ENCODE assay signal across 19 cellular contexts in genomic region chr14:60641722-60642269, GRCh38. TPM values are rescaled to one million over a fixed set of nuclear protein-coding genes. Genes with fewer than 3 reads are reported as not detected.
DNase-seq lines count a peak whose midpoint lies in the region; ATAC-seq and TF ChIP-seq lines count a peak whose summit lies in the region.
"Had no signal": no experiment of that assay in that cellular context is flagged by ENCODE, and none has a peak within 500 bp of the region (broad histone marks: within the 10 kb centered on the region; RNA-seq: fewer than 3 reads in every experiment).

No MANE protein-coding gene starts in this region.

- no peaks in the 10 kb centered on the region for H3K9me3 ChIP-seq in SK-N-SH
- H3K9me3 ChIP-seq in iPS-18c (ENCODE audit: control insufficient read depth, insufficient read depth, low read length): no peaks in the 10 kb centered on the region
- H3K9me3 ChIP-seq: sigmoid colon, upper lobe of right lung had no signal

- H3K36me3 ChIP-seq in SK-N-SH (replicated peaks in 1 of 2; ENCODE audit: control insufficient read depth in 1 of 2, insufficient read depth in 2 of 2, low read length in 1 of 2): peaks cover 47 to 68% of the 10 kb centered on the region in 2 experiments
- H3K36me3 ChIP-seq: sigmoid colon, upper lobe of right lung had no signal

- CTCF ChIA-PET in SK-N-SH (lab: Yijun Ruan, JAX): interaction anchor here (1.4 to 3.2 kb wide), 4 partner anchors 10 to 612 kb away, joined by 5 to 13 read pairs (median 6); no protein-coding TSS in a partner anchor
- CTCF ChIA-PET in activated CD4-positive, alpha-beta memory T cell treated with anti-CD3 and anti-CD28 coated beads, Interleukin-2, amount 10 ng/mL, durations not matched to agents 7 days and 5 days (lab: Charles Lee): no interaction called here

- H4K20me1 ChIP-seq in SK-N-SH (ENCODE audit: insufficient read depth): peaks cover 24% of the 10 kb centered on the region

- H3K4me1 ChIP-seq in SK-N-SH (ENCODE audit: control insufficient read depth in 1 of 2, insufficient read depth in 2 of 2, low read depth in 1 of 2, low read length in 1 of 2): peaks cover 25 to 26% of the 10 kb centered on the region in 2 experiments; a peak in 3 of 4 replicates

- peaks cover 23% of the 10 kb centered on the region for H3F3A ChIP-seq in SK-N-SH (replicated peaks; ENCODE audit: insufficient read depth)

- peaks cover 92% of the 10 kb centered on the region for H3K27me3 Mint-ChIP-seq in T-helper 1 cell treated with Interleukin-12 subunit alpha and Interleukin-12 subunit beta and Interleukin-4 antibody, amounts not matched to agents 30 μg/mL and 1 μg/mL, for 36 hours (ENCODE audit: low read depth)
- peaks cover 89% of the 10 kb centered on the region for H3K27me3 Mint-ChIP-seq in activated CD4-positive, alpha-beta memory T cell treated with anti-CD3 and anti-CD28 coated beads, Interleukin-2, amount 10 ng/mL, durations not matched to agents 7 days and 5 days
- peaks cover 91% of the 10 kb centered on the region for H3K27me3 Mint-ChIP-seq in activated T-helper 2 cell treated with anti-CD3 and anti-CD28 coated beads, Interferon-gamma antibody, Interleukin-2, Interleukin-4, amounts not matched to agents 10 μg/mL and 5 μg/mL and 100 μg/mL, durations not matched to agents 14 hours and 24 hours and 36 hours (ENCODE audit: low read depth)

- POLR2A ChIA-PET in SK-N-SH (lab: Yijun Ruan, JAX): no interaction called here
- POLR2A ChIA-PET in activated CD4-positive, alpha-beta memory T cell treated with anti-CD3 and anti-CD28 coated beads, Interleukin-2, amount 10 ng/mL, durations not matched to agents 7 days and 5 days (lab: Charles Lee): no interaction called here

- 65% methylated on average over 25 of the region's 25 CpGs for WGBS in SK-N-SH (ENCODE audit: low lambda C conversion rate)

- no peak for TF ChIP-seq RAD21 in SK-N-SH (IDR thresholded peaks at IDR 0.05; ENCODE audit: low read length)

- intact Hi-C loops in activated T-helper 2 cell treated with anti-CD3 and anti-CD28 coated beads, Interferon-gamma antibody, Interleukin-2, Interleukin-4, amounts not matched to agents 10 μg/mL and 5 μg/mL and 100 μg/mL, durations not matched to agents 14 hours and 24 hours and 36 hours (cut with micrococcal nuclease): loop anchor here (2.0 to 5.0 kb wide), 2 partner anchors 15 to 1476 kb away; no protein-coding TSS in a partner anchor

- no peaks in the 10 kb centered on the region for H3K9me3 Mint-ChIP-seq in T-helper 1 cell treated with Interleukin-12 subunit alpha and Interleukin-12 subunit beta and Interleukin-4 antibody, amounts not matched to agents 30 μg/mL and 1 μg/mL, for 36 hours
- no peaks in the 10 kb centered on the region for H3K9me3 Mint-ChIP-seq in activated CD4-positive, alpha-beta memory T cell treated with anti-CD3 and anti-CD28 coated beads, Interleukin-2, amount 10 ng/mL, durations not matched to agents 7 days and 5 days
- H3K9me3 Mint-ChIP-seq in activated T-helper 2 cell treated with anti-CD3 and anti-CD28 coated beads, Interferon-gamma antibody, Interleukin-2, Interleukin-4, amounts not matched to agents 10 μg/mL and 5 μg/mL and 100 μg/mL, durations not matched to agents 14 hours and 24 hours and 36 hours: no peaks in the 10 kb centered on the region
- H3K9me3 Mint-ChIP-seq: dendritic cell treated with granulocyte-macrophage colony-stimulating factor and Interleukin-4, amounts not matched to agents 40 ng/mL and 50 ng/mL, for 4 days; T-cell had no signal

- H3K27ac Mint-ChIP-seq in T-helper 1 cell treated with Interleukin-12 subunit alpha and Interleukin-12 subunit beta and Interleukin-4 antibody, amounts not matched to agents 30 μg/mL and 1 μg/mL, for 36 hours: peak overlapping the region; percentile 50
- no peak overlapping the region for H3K27ac Mint-ChIP-seq in activated CD4-positive, alpha-beta memory T cell treated with anti-CD3 and anti-CD28 coated beads, Interleukin-2, amount 10 ng/mL, durations not matched to agents 7 days and 5 days
- no peak overlapping the region for H3K27ac Mint-ChIP-seq in activated T-helper 2 cell treated with anti-CD3 and anti-CD28 coated beads, Interferon-gamma antibody, Interleukin-2, Interleukin-4, amounts not matched to agents 10 μg/mL and 5 μg/mL and 100 μg/mL, durations not matched to agents 14 hours and 24 hours and 36 hours
- H3K27ac Mint-ChIP-seq: dendritic cell treated with granulocyte-macrophage colony-stimulating factor and Interleukin-4, amounts not matched to agents 40 ng/mL and 50 ng/mL, for 4 days; T-cell had no signal

- H3K79me2 ChIP-seq in SK-N-SH (ENCODE audit: insufficient read depth): peaks cover 93% of the 10 kb centered on the region

- no peaks in the 10 kb centered on the region for H3K9me2 ChIP-seq in SK-N-SH

- peaks cover 7% of the 10 kb centered on the region for H3K4me1 Mint-ChIP-seq in T-helper 1 cell treated with Interleukin-12 subunit alpha and Interleukin-12 subunit beta and Interleukin-4 antibody, amounts not matched to agents 30 μg/mL and 1 μg/mL, for 36 hours (ENCODE audit: low read depth)
- H3K4me1 Mint-ChIP-seq in activated CD4-positive, alpha-beta memory T cell treated with anti-CD3 and anti-CD28 coated beads, Interleukin-2, amount 10 ng/mL, durations not matched to agents 7 days and 5 days: peaks cover 41% of the 10 kb centered on the region
- H3K4me1 Mint-ChIP-seq in activated T-helper 2 cell treated with anti-CD3 and anti-CD28 coated beads, Interferon-gamma antibody, Interleukin-2, Interleukin-4, amounts not matched to agents 10 μg/mL and 5 μg/mL and 100 μg/mL, durations not matched to agents 14 hours and 24 hours and 36 hours (ENCODE audit: low read depth): peaks cover 4% of the 10 kb centered on the region

- peak overlapping the region; percentile 4 to 61; a peak in 3 of 4 replicates for H3K4me3 ChIP-seq in SK-N-SH (ENCODE audit: low read depth in 2 of 2, low read length in 1 of 2)
- H3K4me3 ChIP-seq in iPS-18c (ENCODE audit: insufficient read depth, low read depth, low read length): peak overlapping the region; percentile 34; the same call in 1 of the 2 replicates
- peak overlapping the region; percentile 79 for H3K4me3 ChIP-seq in skeletal muscle cell (ENCODE audit: low read depth, low read length)
- H3K4me3 ChIP-seq: upper lobe of right lung had no signal

- H2AFZ ChIP-seq in SK-N-SH (ENCODE audit: low read depth): no peak overlapping the region

- H3K4me3 Mint-ChIP-seq in T-helper 1 cell treated with Interleukin-12 subunit alpha and Interleukin-12 subunit beta and Interleukin-4 antibody, amounts not matched to agents 30 μg/mL and 1 μg/mL, for 36 hours: no peak overlapping the region
- no peak overlapping the region for H3K4me3 Mint-ChIP-seq in activated CD4-positive, alpha-beta memory T cell treated with anti-CD3 and anti-CD28 coated beads, Interleukin-2, amount 10 ng/mL, durations not matched to agents 7 days and 5 days
- H3K4me3 Mint-ChIP-seq in activated T-helper 2 cell treated with anti-CD3 and anti-CD28 coated beads, Interferon-gamma antibody, Interleukin-2, Interleukin-4, amounts not matched to agents 10 μg/mL and 5 μg/mL and 100 μg/mL, durations not matched to agents 14 hours and 24 hours and 36 hours (ENCODE audit: low read depth): no peak overlapping the region
- H3K4me3 Mint-ChIP-seq: dendritic cell treated with granulocyte-macrophage colony-stimulating factor and Interleukin-4, amounts not matched to agents 40 ng/mL and 50 ng/mL, for 4 days had no signal

- H3K9ac ChIP-seq in SK-N-SH: peak overlapping the region; percentile 94; the same call in 1 of the 2 replicates

- peaks cover 1% of the 10 kb centered on the region for H3K36me3 Mint-ChIP-seq in T-helper 1 cell treated with Interleukin-12 subunit alpha and Interleukin-12 subunit beta and Interleukin-4 antibody, amounts not matched to agents 30 μg/mL and 1 μg/mL, for 36 hours (ENCODE audit: low read depth)
- H3K36me3 Mint-ChIP-seq in activated CD4-positive, alpha-beta memory T cell treated with anti-CD3 and anti-CD28 coated beads, Interleukin-2, amount 10 ng/mL, durations not matched to agents 7 days and 5 days (ENCODE audit: low read depth): peaks cover 27% of the 10 kb centered on the region
- H3K36me3 Mint-ChIP-seq in activated T-helper 2 cell treated with anti-CD3 and anti-CD28 coated beads, Interferon-gamma antibody, Interleukin-2, Interleukin-4, amounts not matched to agents 10 μg/mL and 5 μg/mL and 100 μg/mL, durations not matched to agents 14 hours and 24 hours and 36 hours (ENCODE audit: low read depth): no peaks in the 10 kb centered on the region
- H3K36me3 Mint-ChIP-seq: T-cell had no signal

- ATAC-seq in HG03439 (IDR thresholded peaks at IDR 0.05; ENCODE audit: unreplicated experiment): no peak
- ATAC-seq: T-cell had no signal

- no peak for DNase-seq in T-helper 1 cell
- DNase-seq in SK-N-SH: no peak
- DNase-seq in skeletal muscle cell (ENCODE audit: low read depth): no peak
- DNase-seq in activated CD4-positive, alpha-beta memory T cell treated with anti-CD3 and anti-CD28 coated beads, Interleukin-2, amount 10 ng/mL, durations not matched to agents 7 days and 5 days: no peak
- DNase-seq in activated T-helper 2 cell treated with anti-CD3 and anti-CD28 coated beads, Interferon-gamma antibody, Interleukin-2, Interleukin-4, amounts not matched to agents 10 μg/mL and 5 μg/mL and 100 μg/mL, durations not matched to agents 14 hours and 24 hours and 36 hours (ENCODE audit: low spot score): no peak
- DNase-seq: activated effector memory CD4-positive, alpha-beta T cell treated with anti-CD3 and anti-CD28 coated beads, Interleukin-2, amount 50 U/mL, for 16 hours; DMS153; midbrain; NCI-H1436; NCI-H226; sigmoid colon; T-cell; upper lobe of right lung had no signal

- H3K27ac ChIP-seq in SK-N-SH (ENCODE audit: low read depth in 2 of 2, low read length in 1 of 2): peak overlapping the region in 1 of 2 experiments; percentile 87; a peak in 2 of 4 replicates
- H3K27ac ChIP-seq: 22Rv1, C4-2B, sigmoid colon, upper lobe of right lung had no signal

- H3K27me3 ChIP-seq in SK-N-SH (ENCODE audit: insufficient read depth): no peaks in the 10 kb centered on the region

- TF ChIP-seq CTCF in SK-N-SH (IDR thresholded peaks at IDR 0.05): no peak

- H3K4me2 ChIP-seq in SK-N-SH: peak overlapping the region; percentile 86

- no peak for TF ChIP-seq EP300 in SK-N-SH (IDR thresholded peaks at IDR 0.05; ENCODE audit: borderline replicate concordance in 1 of 2, low read depth in 1 of 2, low read length in 1 of 2)

TF ChIP-seq in SK-N-SH, 30 proteins besides CTCF, POLR2A, EP300 and RAD21 (continues in another document):
- TF ChIP-seq TEAD4 (IDR thresholded peaks at IDR 0.05; ENCODE audit: borderline replicate concordance, insufficient read depth) (no peak), EZH2phosphoT487 (IDR thresholded peaks at IDR 0.05; ENCODE audit: borderline replicate concordance, low read depth) (no peak)

RNA-seq across cellular contexts. Expression of gene SIX1, which starts 7.5 kb away (rescaled TPM):
- polyA plus RNA-seq in SK-N-SH (2012; rRNA removed): 31.2 and 52.1 TPM in 2 replicates
- polyA plus RNA-seq in SK-N-SH (2012; cell fraction: cytosol; rRNA removed): 34.8 and 43.7 TPM in 2 replicates
- polyA plus RNA-seq in SK-N-SH (2012; cell fraction: nucleus; rRNA removed): 42.7 and 45.1 TPM in 2 replicates
- total RNA-seq in activated CD4-positive, alpha-beta memory T cell treated with anti-CD3 and anti-CD28 coated beads, Interleukin-2, amount 10 ng/mL, durations not matched to agents 7 days and 5 days: 1 to 10 TPM; 1.3 to 1.4 TPM
- total RNA-seq in activated T-helper 2 cell treated with anti-CD3 and anti-CD28 coated beads, Interferon-gamma antibody, Interleukin-2, Interleukin-4, amounts not matched to agents 10 μg/mL and 5 μg/mL and 100 μg/mL, durations not matched to agents 14 hours and 24 hours and 36 hours: 0.30 and 0.48 TPM in 2 replicates
